In the genomic region with DNA sequence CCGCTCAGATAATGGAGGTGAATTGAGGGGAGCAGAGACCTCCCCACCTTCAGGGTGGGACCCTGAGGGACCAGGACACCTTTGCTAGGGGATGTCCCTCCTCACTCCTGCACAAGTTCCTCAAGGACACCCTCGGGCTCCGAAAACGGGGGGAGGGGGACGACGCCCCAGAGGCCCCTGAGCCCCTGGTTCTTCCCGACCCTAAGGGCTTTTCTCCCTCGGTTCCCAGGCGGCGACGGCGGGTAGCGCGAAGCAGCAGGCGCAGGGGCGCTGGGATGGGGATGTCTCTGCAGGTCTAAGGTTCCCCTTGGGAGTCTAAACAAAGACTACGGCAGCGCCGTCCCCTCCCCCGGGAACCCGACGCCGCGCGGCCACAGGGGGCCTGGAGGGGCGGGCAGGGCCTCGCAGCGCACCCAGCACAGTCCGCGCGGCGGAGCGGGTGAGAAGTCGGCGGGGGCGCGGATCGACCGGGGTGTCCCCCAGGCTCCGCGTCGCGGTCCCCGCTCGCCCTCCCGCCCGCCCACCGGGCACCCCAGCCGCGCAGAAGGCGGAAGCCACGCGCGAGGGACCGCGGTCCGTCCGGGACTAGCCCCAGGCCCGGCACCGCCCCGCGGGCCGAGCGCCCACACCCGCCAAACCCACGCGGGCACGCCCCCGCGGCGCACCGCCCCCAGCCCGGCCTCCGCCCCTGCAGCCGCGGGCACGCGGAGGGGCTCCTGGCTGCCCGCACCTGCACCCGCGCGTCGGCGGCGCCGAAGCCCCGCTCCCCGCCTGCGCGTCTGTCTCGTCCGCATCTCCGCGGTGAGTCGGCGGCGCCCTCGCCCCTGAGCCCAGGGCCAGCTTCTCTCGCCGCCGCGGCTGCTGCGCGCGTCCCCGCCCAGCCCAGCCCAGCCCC, we compare ENCODE assay signal across 9 cellular contexts. TPM values are rescaled to one million over a fixed set of nuclear protein-coding genes. Genes with fewer than 3 reads are reported as not detected.
DNase-seq lines count a peak whose midpoint lies in the region; ATAC-seq and TF ChIP-seq lines count a peak whose summit lies in the region.
"Had no signal": no experiment of that assay in that cellular context is flagged by ENCODE, and none has a peak within 500 bp of the region (broad histone marks: within the 10 kb centered on the region; RNA-seq: fewer than 3 reads in every experiment).

No MANE protein-coding gene starts in this region.

- ATAC-seq in GM21526 (IDR thresholded peaks at IDR 0.05; ENCODE audit: low FRiP score, unreplicated experiment) (no peak), GM18867 (IDR thresholded peaks at IDR 0.05; ENCODE audit: unreplicated experiment) (no peak)

- no peaks in the 10 kb centered on the region for H3K36me3 ChIP-seq in Peyer's patch
- no peaks in the 10 kb centered on the region for H3K36me3 ChIP-seq in fibroblast of lung (ENCODE audit: control insufficient read depth, insufficient read depth, low read length)

- H3K4me3 ChIP-seq in Peyer's patch (peak overlapping the region; percentile 15 to 54 (median 50)), fibroblast of lung (replicated peaks in 1 of 4; ENCODE audit: control extremely low read depth in 1 of 4, insufficient read depth in 1 of 4, low read depth in 3 of 4, low read length in 4 of 4) (peak overlapping the region in 1 of 4 experiments; percentile 14)

- H2AFZ ChIP-seq in fibroblast of lung (ENCODE audit: low read length), result no peak overlapping the region

- in situ Hi-C loops in GM13977 (cut with MboI; ENCODE audit: low pct_unique_long_range_greater_than_20kb, low sequenced_read_pairs, unreplicated experiment), result no loop called here

- TF ChIP-seq CTCF in GM13977 (IDR thresholded peaks at IDR 0.05; ENCODE audit: extremely low read depth, insufficient read depth, missing control alignments), result no peak
- TF ChIP-seq CTCF in Peyer's patch (IDR thresholded peaks at IDR 0.05), result no peak
- no peak for TF ChIP-seq CTCF in fibroblast of lung (conservative IDR thresholded peaks at IDR 0.05 in 1 of 2, IDR thresholded peaks at IDR 0.05 in 1 of 2; ENCODE audit: low read depth in 1 of 2, low read length in 2 of 2)

- H3K4me2 ChIP-seq in fibroblast of lung (ENCODE audit: extremely low read depth, insufficient read depth, low read length), result peak overlapping the region; percentile 25

- no peak overlapping the region for H3K27ac ChIP-seq in Peyer's patch
- H3K27ac ChIP-seq in fibroblast of lung (ENCODE audit: insufficient read depth, low read length), result no peak overlapping the region
- H3K27ac ChIP-seq: HL-60 had no signal

- DNase-seq in GM13977 (ENCODE audit: low spot score), result peak; percentile 66
- DNase-seq in Peyer's patch, result no peak
- no peak for DNase-seq in fibroblast of lung (ENCODE audit: low read depth in 2 of 2)
- peak; percentile 63 for DNase-seq in retina
- DNase-seq in SKM-1 treated with dmso at 0.1 percent for 144 hours (lab: John Stamatoyannopoulos, UW; ENCODE audit: unreplicated experiment), result no peak
- no peak for DNase-seq in HCEC 1CT

- no peaks in the 10 kb centered on the region for H3K79me2 ChIP-seq in fibroblast of lung (ENCODE audit: control insufficient read depth, insufficient read depth, low read length)

- H3K4me1 ChIP-seq in Peyer's patch (peaks cover 0 to 18% (median 12%) of the 10 kb centered on the region in 4 donors), fibroblast of lung (ENCODE audit: control insufficient read depth, extremely low read depth, insufficient read depth, low read length) (no peaks in the 10 kb centered on the region)

- H3K27me3 ChIP-seq in Peyer's patch, result peaks cover 0 to 36% of the 10 kb centered on the region in 2 donors
- peaks cover 38% of the 10 kb centered on the region for H3K27me3 ChIP-seq in fibroblast of lung (ENCODE audit: control insufficient read depth, insufficient read depth, low read length)

- no peak overlapping the region for H3K9ac ChIP-seq in fibroblast of lung (ENCODE audit: insufficient read depth, low read length)

- H4K20me1 ChIP-seq in fibroblast of lung (ENCODE audit: control insufficient read depth, extremely low read depth, insufficient read depth, low read length), result no peaks in the 10 kb centered on the region

- no peak for TF ChIP-seq POLR2A in Peyer's patch (IDR thresholded peaks at IDR 0.05)

- H3K9me3 ChIP-seq in Peyer's patch (no peaks in the 10 kb centered on the region), fibroblast of lung (ENCODE audit: control insufficient read depth, insufficient read depth, low read depth, low read length) (no peaks in the 10 kb centered on the region)

RNA-seq across cellular contexts. Expression of gene NDRG4, which starts 36.7 kb away (rescaled TPM):
- 1 to 10 TPM in 3 of 4 donors, not detected in 1; 2.1 to 7.1 (median 4.9) TPM for total RNA-seq in Peyer's patch
- total RNA-seq in fibroblast of lung, result 1.8 and 5.1 TPM in 2 replicates
- 4.0 and 8.3 TPM in 2 replicates for polyA plus RNA-seq in fibroblast of lung
- 4.4 and 7.8 TPM in 2 replicates for polyA plus RNA-seq in fibroblast of lung (2012)
- polyA minus RNA-seq in fibroblast of lung (ENCODE audit: low replicate concordance), result 18.1 and 53.4 TPM in 2 replicates

RNA-seq across cellular contexts. Expression of gene SETD6, which starts 52.1 kb away (rescaled TPM):
- 10 to 100 TPM; 27.3 to 60.5 (median 34.4) TPM for total RNA-seq in Peyer's patch
- total RNA-seq in fibroblast of lung, result 7.9 and 8.2 TPM in 2 replicates
- 6.3 and 7.2 TPM in 2 replicates for polyA plus RNA-seq in fibroblast of lung
- polyA plus RNA-seq in fibroblast of lung (2012), result 5.8 and 6.7 TPM in 2 replicates
- 5.2 and 7.8 TPM in 2 replicates for polyA minus RNA-seq in fibroblast of lung (ENCODE audit: low replicate concordance)

Comparison
In these comparisons a context has a peak if more than half of its experiments do, and no peak if none do; other contexts are left out.
1. DNase-seq: peak in GM13977 (single experiment) and retina (single experiment); none in Peyer's patch (0 of 3), fibroblast of lung (0 of 2), SKM-1 treated with dmso at 0.1 percent for 144 hours (single experiment) and HCEC 1CT (single experiment).